ENCODE assay signal across 8 cellular contexts in genomic region chr3:186932281-186933181, GRCh38. TPM values are rescaled to one million over a fixed set of nuclear protein-coding genes. Genes with fewer than 3 reads are reported as not detected.
DNase-seq lines count a peak whose midpoint lies in the region; ATAC-seq and TF ChIP-seq lines count a peak whose summit lies in the region.

No MANE protein-coding gene starts in this region.

- peak overlapping the region; percentile 83 for H3K27ac ChIP-seq in CD8-positive, alpha-beta T cell (ENCODE audit: low read depth, low read length)

- DNase-seq in CD8-positive, alpha-beta T cell, result no peak
- peak; percentile 36 for DNase-seq in NCI-H2227 (lab: John Stamatoyannopoulos, UW; ENCODE audit: unreplicated experiment)
- no peak for DNase-seq in chondrocyte (ENCODE audit: low spot score)
- DNase-seq in midbrain (lab: John Stamatoyannopoulos, UW), result peak; percentile 35
- no peak for DNase-seq in NCI-H774 (lab: John Stamatoyannopoulos, UW)

- H3K4me1 Mint-ChIP-seq in CD8-positive, alpha-beta T cell (ENCODE audit: low read depth), result peaks cover 49% of the 10 kb centered on the region
- H3K4me1 Mint-ChIP-seq in chondrocyte (ENCODE audit: low read depth), result peaks cover 26% of the 10 kb centered on the region

- peaks cover 19% of the 10 kb centered on the region for H3K4me1 ChIP-seq in CD8-positive, alpha-beta T cell (ENCODE audit: insufficient read depth, low read length)

- H3K4me3 ChIP-seq in CD8-positive, alpha-beta T cell (ENCODE audit: low read depth, low read length), result peak overlapping the region; percentile 83

- no peaks in the 10 kb centered on the region for H3K27me3 Mint-ChIP-seq in CD8-positive, alpha-beta T cell (ENCODE audit: low read depth)
- H3K27me3 Mint-ChIP-seq in chondrocyte (ENCODE audit: low read depth), result no peaks in the 10 kb centered on the region

- TF ChIP-seq CTCF in CD8-positive, alpha-beta T cell (IDR thresholded peaks at IDR 0.05), result no peak
- TF ChIP-seq CTCF in chondrocyte (IDR thresholded peaks at IDR 0.05), result no peak

- peak overlapping the region; percentile 99 for H3K4me3 Mint-ChIP-seq in CD8-positive, alpha-beta T cell
- H3K4me3 Mint-ChIP-seq in chondrocyte (ENCODE audit: unreplicated experiment), result peak overlapping the region; percentile 93

- POLR2A ChIA-PET in CD8-positive, alpha-beta T cell (lab: Charles Lee), result interaction anchor here (0.7 to 3.5 kb wide), 14 partner anchors 10 to 149 kb away, joined by 3 to 39 read pairs (median 6); partner anchors contain the start of gene EIF4A2

- peak overlapping the region; percentile 95 for H3K27ac Mint-ChIP-seq in CD8-positive, alpha-beta T cell
- H3K27ac Mint-ChIP-seq in chondrocyte (ENCODE audit: unreplicated experiment), result peak overlapping the region; percentile 80

- no peaks in the 10 kb centered on the region for H3K27me3 ChIP-seq in CD8-positive, alpha-beta T cell (ENCODE audit: insufficient read depth, low read length)

- CTCF ChIA-PET in CD8-positive, alpha-beta T cell (lab: Charles Lee), result interaction anchor here (0.7 to 8.9 kb wide), 19 partner anchors 9 to 180 kb away, joined by 3 to 120 read pairs (median 6); no protein-coding TSS in a partner anchor

- intact Hi-C loops in CD8-positive, alpha-beta T cell (cut with DNase I, micrococcal nuclease), result loop anchor here (5.0 kb wide), 5 partner anchors 95 to 360 kb away; partner anchors contain the start of genes DNAJB11 (in 1 of the 2) and RPL39L (in 1 of the 2)

- no peaks in the 10 kb centered on the region for H3K36me3 ChIP-seq in CD8-positive, alpha-beta T cell (ENCODE audit: insufficient read depth, low read length)

- H3K9me3 ChIP-seq in CD8-positive, alpha-beta T cell (ENCODE audit: low read length), result no peaks in the 10 kb centered on the region

- H3K36me3 Mint-ChIP-seq in CD8-positive, alpha-beta T cell, result peaks cover 50% of the 10 kb centered on the region
- peaks cover 7% of the 10 kb centered on the region for H3K36me3 Mint-ChIP-seq in chondrocyte (ENCODE audit: low read depth)

- no peaks in the 10 kb centered on the region for H3K9me3 Mint-ChIP-seq in CD8-positive, alpha-beta T cell
- peaks cover 3% of the 10 kb centered on the region for H3K9me3 Mint-ChIP-seq in chondrocyte (ENCODE audit: low read depth)

- no peak for ATAC-seq in CD8-positive, alpha-beta T cell
- ATAC-seq in HG03565 (IDR thresholded peaks at IDR 0.05; ENCODE audit: unreplicated experiment) (no peak), GM18870 (IDR thresholded peaks at IDR 0.05; ENCODE audit: unreplicated experiment) (no peak), GM19467 (IDR thresholded peaks at IDR 0.05; ENCODE audit: unreplicated experiment) (no peak)

RNA-seq across cellular contexts. Expression of gene ST6GAL1, which starts 2.2 kb away (rescaled TPM):
- 10 to 100 TPM; 23.1 to 28.5 TPM for total RNA-seq in CD8-positive, alpha-beta T cell
- total RNA-seq in chondrocyte, result 21.9 to 36.6 TPM (median 33.9 TPM) in 3 replicates

Comparison
In these comparisons a context has a peak if more than half of its experiments do, and no peak if none do; other contexts are left out.
1. DNase-seq: peak in NCI-H2227 (single experiment) and midbrain (single experiment); none in CD8-positive, alpha-beta T cell (0 of 7), chondrocyte (single experiment) and NCI-H774 (single experiment).